ENCODE assay signal across 1 cellular context in the genomic region with DNA sequence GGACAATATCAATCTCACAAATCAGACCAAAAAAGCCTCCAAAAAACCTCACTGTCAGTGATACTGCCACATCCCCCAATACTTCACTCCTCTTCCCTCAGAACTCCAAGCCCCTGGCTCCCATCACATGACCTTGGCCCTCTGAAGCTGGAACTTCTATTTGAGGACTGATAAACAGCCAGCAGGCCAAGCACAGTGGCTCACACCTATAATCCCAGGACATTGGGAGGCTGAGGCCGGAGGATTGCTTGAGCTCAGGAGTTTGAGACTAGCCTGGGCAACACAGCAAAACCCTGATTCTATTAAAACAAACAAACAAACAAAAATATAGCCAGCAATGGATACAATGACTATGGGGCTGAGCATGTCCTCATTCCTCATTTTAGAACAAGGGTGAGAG.
TF ChIP-seq lines count a peak whose summit lies in the region.

No MANE protein-coding gene starts in this region.

TF ChIP-seq in K562, 482 proteins besides CTCF, POLR2A, EP300 and RAD21:
- no peak for TF ChIP-seq ZNF239 (CRISPR knock-in tag; IDR thresholded peaks at IDR 0.05)
- TF ChIP-seq, protein P1, sequence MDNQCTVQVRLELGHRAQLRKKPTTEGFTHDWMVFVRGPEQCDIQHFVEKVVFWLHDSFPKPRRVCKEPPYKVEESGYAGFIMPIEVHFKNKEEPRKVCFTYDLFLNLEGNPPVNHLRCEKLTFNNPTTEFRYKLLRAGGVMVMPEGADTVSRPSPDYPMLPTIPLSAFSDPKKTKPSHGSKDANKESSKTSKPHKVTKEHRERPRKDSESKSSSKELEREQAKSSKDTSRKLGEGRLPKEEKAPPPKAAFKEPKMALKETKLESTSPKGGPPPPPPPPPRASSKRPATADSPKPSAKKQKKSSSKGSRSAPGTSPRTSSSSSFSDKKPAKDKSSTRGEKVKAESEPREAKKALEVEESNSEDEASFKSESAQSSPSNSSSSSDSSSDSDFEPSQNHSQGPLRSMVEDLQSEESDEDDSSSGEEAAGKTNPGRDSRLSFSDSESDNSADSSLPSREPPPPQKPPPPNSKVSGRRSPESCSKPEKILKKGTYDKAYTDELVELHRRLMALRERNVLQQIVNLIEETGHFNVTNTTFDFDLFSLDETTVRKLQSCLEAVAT (IDR thresholded peaks at IDR 0.05): no peak
- TF ChIP-seq ZNF449 (CRISPR knock-in tag; IDR thresholded peaks at IDR 0.05): no peak
- no peak for TF ChIP-seq TGIF2 (CRISPR knock-in tag; IDR thresholded peaks at IDR 0.05)
- no peak for TF ChIP-seq THAP7 (CRISPR knock-in tag; IDR thresholded peaks at IDR 0.05)
- TF ChIP-seq SRSF3 (IDR thresholded peaks at IDR 0.05; ENCODE audit: insufficient read depth, low read length): no peak
- TF ChIP-seq TFE3 (CRISPR knock-in tag; IDR thresholded peaks at IDR 0.05): peak; percentile 12; the same call in 1 of the 2 replicates
- no peak for TF ChIP-seq ZZZ3 (IDR thresholded peaks at IDR 0.05)
- no peak for TF ChIP-seq SMC3 (conservative IDR thresholded peaks at IDR 0.05; ENCODE audit: insufficient read depth, low read depth, low read length)
- TF ChIP-seq USF2 (CRISPR knock-in tag; IDR thresholded peaks at IDR 0.05): 0 out of 2 replicates have a peak, but pooled peaks have one; percentile 18
- TF ChIP-seq ZFP30 (CRISPR knock-in tag; IDR thresholded peaks at IDR 0.05; ENCODE audit: borderline replicate concordance): no peak
- peak; percentile 57; the same call in 1 of the 2 replicates for TF ChIP-seq CUX1 (CRISPR knock-in tag; IDR thresholded peaks at IDR 0.05)
- TF ChIP-seq ZFX (CRISPR knock-in tag; IDR thresholded peaks at IDR 0.05): no peak
TF ChIP-seq in K562: peak in this region for 3.
